In the genomic region with DNA sequence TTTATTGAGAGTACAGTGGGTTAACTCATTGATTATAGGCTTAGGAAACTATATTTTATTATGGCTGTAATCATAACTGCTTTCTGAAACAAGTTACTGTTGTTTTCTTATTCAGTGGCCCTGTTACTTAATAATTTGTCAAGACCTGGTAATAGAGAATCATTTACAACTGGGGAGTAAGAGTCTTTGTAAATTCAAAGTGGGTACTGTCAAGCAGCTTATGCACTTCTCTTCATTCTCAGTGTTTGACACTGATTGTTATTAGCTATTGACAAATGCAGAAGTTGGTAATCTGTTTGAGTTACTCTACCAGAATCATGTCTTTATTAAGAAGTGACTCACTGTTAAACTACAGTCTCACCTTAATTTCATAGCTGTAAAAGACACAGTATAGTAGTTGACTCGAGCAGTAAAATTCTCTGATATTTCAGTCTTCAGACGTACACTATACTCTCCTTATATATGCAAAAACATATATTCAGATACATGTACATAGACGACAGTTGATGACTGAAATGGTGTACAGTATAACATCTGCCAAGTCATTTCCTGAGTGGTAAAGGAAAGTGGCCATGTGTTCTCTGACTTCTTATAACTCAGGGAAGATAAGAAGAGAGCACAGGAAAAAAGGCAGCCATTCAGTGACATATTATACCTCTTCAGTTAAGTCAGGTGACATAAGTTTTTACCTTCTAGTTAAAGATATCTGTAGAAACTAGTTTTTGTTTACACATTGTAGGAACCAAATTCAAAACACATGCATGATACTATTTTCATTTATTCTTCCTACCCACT, we compare ENCODE assay signal across 8 cellular contexts. TPM values are rescaled to one million over a fixed set of nuclear protein-coding genes. Genes with fewer than 3 reads are reported as not detected.
DNase-seq lines count a peak whose midpoint lies in the region; ATAC-seq and TF ChIP-seq lines count a peak whose summit lies in the region.

No MANE protein-coding gene starts in this region.

- H3K27ac Mint-ChIP-seq in HFFc6: no peak overlapping the region

- H3K4me1 Mint-ChIP-seq in HFFc6 (ENCODE audit: low read depth): peaks cover 11% of the 10 kb centered on the region; the same call in 1 of the 2 replicates

- H3K36me3 Mint-ChIP-seq in HFFc6 (ENCODE audit: low read depth): peaks cover 24% of the 10 kb centered on the region

- H3K4me3 ChIP-seq in fibroblast of mammary gland (ENCODE audit: control insufficient read depth, low read depth, low read length) (no peak overlapping the region), coronary artery (no peak overlapping the region)

- no peaks in the 10 kb centered on the region for H3K9me3 Mint-ChIP-seq in HFFc6

- no peak overlapping the region for H3K27ac ChIP-seq in coronary artery

- ATAC-seq in GM18502 (IDR thresholded peaks at IDR 0.05; ENCODE audit: poor library complexity, unreplicated experiment) (peak; percentile 77), GM21723 (IDR thresholded peaks at IDR 0.05; ENCODE audit: unreplicated experiment) (peak; percentile 77)

- peaks cover 3% of the 10 kb centered on the region for H3K27me3 Mint-ChIP-seq in HFFc6 (ENCODE audit: insufficient read depth)

- no peak for TF ChIP-seq CTCF in fibroblast of mammary gland (conservative IDR thresholded peaks at IDR 0.05; ENCODE audit: control insufficient read depth, insufficient read depth, low read depth, low read length)
- TF ChIP-seq CTCF in HFFc6 (IDR thresholded peaks at IDR 0.05): no peak
- no peak for TF ChIP-seq CTCF in coronary artery (IDR thresholded peaks at IDR 0.05)

- DNase-seq in NCI-H226 (peak; percentile 3), fibroblast of mammary gland (ENCODE audit: low read depth) (peak; percentile 12), HFFc6 (no peak), kidney tubule cell (ENCODE audit: low spot score) (no peak), coronary artery (ENCODE audit: low spot score) (no peak), NCI-H345 treated with DMSO at 0.1 percent for 48 hours (lab: John Stamatoyannopoulos, UW; ENCODE audit: unreplicated experiment) (no peak)

- no peak overlapping the region for H3K4me3 Mint-ChIP-seq in HFFc6

RNA-seq across cellular contexts. Expression of a gene that starts 36.0 kb away (rescaled TPM):
- total RNA-seq in HFFc6 (2021; fragmentation: NEBNext Ultra II Directional; extraction: Animal tissue kit (Norgen Biotek cat#: 25700)): 10 to 100 TPM; 20.0 to 24.7 (median 23.9) TPM

Comparison
In these comparisons a context has a peak if more than half of its experiments do, and no peak if none do; other contexts are left out.
1. DNase-seq: peak in NCI-H226 (single experiment) and fibroblast of mammary gland (single experiment); none in HFFc6 (single experiment), kidney tubule cell (single experiment), coronary artery (single experiment) and NCI-H345 treated with DMSO at 0.1 percent for 48 hours (single experiment).